ENCODE assay signal across 1 cellular context in the genomic region with DNA sequence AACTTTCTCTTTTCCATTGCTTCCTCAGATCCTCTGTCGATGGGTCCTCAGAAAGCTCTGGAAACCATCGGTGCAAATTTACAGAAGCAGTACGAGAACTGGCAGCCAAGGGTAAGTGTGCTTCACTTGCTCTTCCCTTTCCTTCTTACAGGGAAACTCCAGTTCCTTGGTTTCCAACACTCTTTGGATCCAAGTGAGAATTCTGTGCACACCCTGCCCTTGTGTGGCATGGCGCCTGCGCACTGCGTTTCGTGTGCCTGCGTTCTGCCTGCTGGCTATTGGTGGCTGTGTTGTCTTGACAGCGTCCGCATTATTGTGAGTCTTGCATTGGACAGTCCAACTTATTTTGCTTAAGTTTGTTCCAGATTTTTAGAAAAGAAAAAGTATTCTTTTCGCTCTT.
TF ChIP-seq lines count a peak whose summit lies in the region.

No MANE protein-coding gene starts in this region.

TF ChIP-seq in HepG2, 621 proteins besides CTCF, POLR2A, EP300 and RAD21:
- TF ChIP-seq, protein P1, sequence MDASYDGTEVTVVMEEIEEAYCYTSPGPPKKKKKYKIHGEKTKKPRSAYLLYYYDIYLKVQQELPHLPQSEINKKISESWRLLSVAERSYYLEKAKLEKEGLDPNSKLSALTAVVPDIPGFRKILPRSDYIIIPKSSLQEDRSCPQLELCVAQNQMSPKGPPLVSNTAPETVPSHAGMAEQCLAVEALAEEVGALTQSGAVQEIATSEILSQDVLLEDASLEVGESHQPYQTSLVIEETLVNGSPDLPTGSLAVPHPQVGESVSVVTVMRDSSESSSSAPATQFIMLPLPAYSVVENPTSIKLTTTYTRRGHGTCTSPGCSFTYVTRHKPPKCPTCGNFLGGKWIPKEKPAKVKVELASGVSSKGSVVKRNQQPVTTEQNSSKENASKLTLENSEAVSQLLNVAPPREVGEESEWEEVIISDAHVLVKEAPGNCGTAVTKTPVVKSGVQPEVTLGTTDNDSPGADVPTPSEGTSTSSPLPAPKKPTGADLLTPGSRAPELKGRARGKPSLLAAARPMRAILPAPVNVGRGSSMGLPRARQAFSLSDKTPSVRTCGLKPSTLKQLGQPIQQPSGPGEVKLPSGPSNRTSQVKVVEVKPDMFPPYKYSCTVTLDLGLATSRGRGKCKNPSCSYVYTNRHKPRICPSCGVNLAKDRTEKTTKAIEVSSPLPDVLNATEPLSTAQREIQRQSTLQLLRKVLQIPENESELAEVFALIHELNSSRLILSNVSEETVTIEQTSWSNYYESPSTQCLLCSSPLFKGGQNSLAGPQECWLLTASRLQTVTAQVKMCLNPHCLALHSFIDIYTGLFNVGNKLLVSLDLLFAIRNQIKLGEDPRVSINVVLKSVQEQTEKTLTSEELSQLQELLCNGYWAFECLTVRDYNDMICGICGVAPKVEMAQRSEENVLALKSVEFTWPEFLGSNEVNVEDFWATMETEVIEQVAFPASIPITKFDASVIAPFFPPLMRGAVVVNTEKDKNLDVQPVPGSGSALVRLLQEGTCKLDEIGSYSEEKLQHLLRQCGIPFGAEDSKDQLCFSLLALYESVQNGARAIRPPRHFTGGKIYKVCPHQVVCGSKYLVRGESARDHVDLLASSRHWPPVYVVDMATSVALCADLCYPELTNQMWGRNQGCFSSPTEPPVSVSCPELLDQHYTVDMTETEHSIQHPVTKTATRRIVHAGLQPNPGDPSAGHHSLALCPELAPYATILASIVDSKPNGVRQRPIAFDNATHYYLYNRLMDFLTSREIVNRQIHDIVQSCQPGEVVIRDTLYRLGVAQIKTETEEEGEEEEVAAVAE (CRISPR knock-in tag; IDR thresholded peaks at IDR 0.05; ENCODE audit: borderline replicate concordance), result 0 out of 2 replicates have a peak, but pooled peaks have one; percentile 10
- TF ChIP-seq KLF11 (CRISPR knock-in tag; IDR thresholded peaks at IDR 0.05), result no peak
TF ChIP-seq in HepG2: peak in this region for 1.
